In genomic region chr19:54325194-54325621, GRCh38 we compare ENCODE assay signal across 8 cellular contexts. TPM values are rescaled to one million over a fixed set of nuclear protein-coding genes. Genes with fewer than 3 reads are reported as not detected.
DNase-seq lines count a peak whose midpoint lies in the region; ATAC-seq and TF ChIP-seq lines count a peak whose summit lies in the region.

No MANE protein-coding gene starts in this region.

- DNase-seq in NCI-H345 (lab: John Stamatoyannopoulos, UW) (peak; percentile 2), NCI-H345 treated with DMSO at 0.1 percent for 48 hours (lab: John Stamatoyannopoulos, UW; ENCODE audit: unreplicated experiment) (no peak), NB4 (ENCODE audit: low read depth) (peak; percentile 60), dermis microvascular lymphatic vessel endothelial cell (ENCODE audit: low read depth in 2 of 2) (peak; percentile 17 to 50), mucosa of descending colon (peak in 2 of 3 donors; percentile 10 to 65), type B pancreatic cell (ENCODE audit: extremely low spot score, unreplicated experiment) (no peak)
- DNase-seq in activated CD4-positive, CD25-positive, alpha-beta regulatory T cell (lab: John Stamatoyannopoulos, UW), result peak in 3 of 4 experiments; percentile 5 to 30 (median 17)

- intact Hi-C loops in mucosa of descending colon (cut with DNase I, micrococcal nuclease), result no loop called here

- H3K4me3 Mint-ChIP-seq in type B pancreatic cell, result no peak overlapping the region

- H3K4me1 ChIP-seq in mucosa of descending colon (ENCODE audit: low read depth), result no peaks in the 10 kb centered on the region

- TF ChIP-seq POLR2A in NB4 (IDR thresholded peaks at IDR 0.05; ENCODE audit: extremely low read depth, insufficient read length), result no peak

- ATAC-seq in mucosa of descending colon (peak; percentile 79), HG02642 (IDR thresholded peaks at IDR 0.05; ENCODE audit: poor library complexity, unreplicated experiment) (no peak)

- TF ChIP-seq CTCF in NB4 (IDR thresholded peaks at IDR 0.05; ENCODE audit: low read depth, low read length) (peak; percentile 76), mucosa of descending colon (IDR thresholded peaks at IDR 0.05) (peak; percentile 60), type B pancreatic cell (conservative IDR thresholded peaks at IDR 0.05) (peak; percentile 92)

- H3K36me3 Mint-ChIP-seq in type B pancreatic cell, result no peaks in the 10 kb centered on the region

- no peaks in the 10 kb centered on the region for H3K9me3 ChIP-seq in mucosa of descending colon

- H3K27ac Mint-ChIP-seq in type B pancreatic cell, result no peak overlapping the region

- no peaks in the 10 kb centered on the region for H3K4me1 Mint-ChIP-seq in type B pancreatic cell (ENCODE audit: unreplicated experiment)

- no peaks in the 10 kb centered on the region for H3K36me3 ChIP-seq in mucosa of descending colon (ENCODE audit: low read depth)

- H3K4me3 ChIP-seq in NB4 (ENCODE audit: low read depth, low read length) (no peak overlapping the region), mucosa of descending colon (no peak overlapping the region)

- H3K9me3 Mint-ChIP-seq in type B pancreatic cell, result peaks cover 6% of the 10 kb centered on the region

- H3K27me3 Mint-ChIP-seq in type B pancreatic cell, result peaks cover 19% of the 10 kb centered on the region

RNA-seq across cellular contexts. Expression of gene LILRA5, which starts 12.2 kb away (rescaled TPM):
- total RNA-seq in dermis microvascular lymphatic vessel endothelial cell, result not detected in 2 replicates
- total RNA-seq in mucosa of descending colon, result 1 to 10 TPM in 2 of 3 donors, under 1 TPM in 1; 0.72 to 4.7 (median 1.8) TPM
- not detected in 2 replicates for total RNA-seq in type B pancreatic cell (ENCODE audit: low replicate concordance)

RNA-seq across cellular contexts. Expression of gene LILRA4, which starts 13.8 kb away (rescaled TPM):
- total RNA-seq in dermis microvascular lymphatic vessel endothelial cell (not detected in 2 replicates), mucosa of descending colon (not detected), type B pancreatic cell (ENCODE audit: low replicate concordance) (not detected in 2 replicates)

RNA-seq across cellular contexts. Expression of gene LAIR1, which starts 39.5 kb away (rescaled TPM):
- total RNA-seq in dermis microvascular lymphatic vessel endothelial cell, result not detected in 2 replicates
- 10 to 100 TPM in 2 of 3 donors, 1 to 10 TPM in 1; 5.4 to 26.7 (median 17.1) TPM for total RNA-seq in mucosa of descending colon
- not detected in 2 replicates for total RNA-seq in type B pancreatic cell (ENCODE audit: low replicate concordance)

RNA-seq across cellular contexts. Expression of gene LILRB2, which starts 44.3 kb away (rescaled TPM):
- not detected in 2 replicates for total RNA-seq in dermis microvascular lymphatic vessel endothelial cell
- total RNA-seq in mucosa of descending colon, result 1 to 10 TPM; 1.2 to 9.6 (median 4.7) TPM
- total RNA-seq in type B pancreatic cell (ENCODE audit: low replicate concordance), result not detected in 2 replicates

Comparison
In these comparisons a context has a peak if more than half of its experiments do, and no peak if none do; other contexts are left out.
1. DNase-seq: peak in NCI-H345 (single experiment), NB4 (single experiment), activated CD4-positive, CD25-positive, alpha-beta regulatory T cell (3 of 4), dermis microvascular lymphatic vessel endothelial cell (2 of 2) and mucosa of descending colon (2 of 3); none in NCI-H345 treated with DMSO at 0.1 percent for 48 hours (single experiment) and type B pancreatic cell (single experiment).
2. Peak in every context shown above with its lines, with median percentiles within 50 percentile points of each other: CTCF ChIP-seq.